ENCODE assay signal across 19 cellular contexts in the genomic region with DNA sequence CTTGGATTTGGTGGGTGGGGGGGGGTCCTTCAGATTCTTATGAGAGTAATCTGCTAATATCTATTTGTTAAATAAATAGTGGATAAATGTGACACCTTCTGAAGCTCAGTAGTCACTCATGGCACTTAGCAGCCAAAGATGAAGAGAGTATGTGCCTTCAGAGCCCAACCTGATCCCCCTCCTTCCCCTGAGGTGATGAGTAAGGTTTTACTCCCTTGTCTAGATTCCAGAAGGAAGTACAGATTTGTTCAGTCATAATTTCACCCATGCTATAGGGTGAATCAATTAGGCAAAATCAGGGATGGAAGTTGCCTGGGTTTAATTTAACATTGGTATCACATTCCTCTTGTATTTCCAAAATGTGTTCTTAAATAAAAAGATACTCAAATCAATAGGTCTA.
A peak's percentile ranks its signal among the peaks of the same experiment; 100 is the strongest.
DNase-seq lines count a peak whose midpoint lies in the region; ATAC-seq and TF ChIP-seq lines count a peak whose summit lies in the region.
"Had no signal": no experiment of that assay in that cellular context is flagged by ENCODE, and none has a peak within 500 bp of the region (broad histone marks: within the 10 kb centered on the region; RNA-seq: fewer than 3 reads in every experiment).

No MANE protein-coding gene starts in this region.

- H3K36me3 ChIP-seq in PC-3 (ENCODE audit: low read depth, low read length) = no peaks in the 10 kb centered on the region
- H3K36me3 ChIP-seq in gastrocnemius medialis = no peaks in the 10 kb centered on the region

- in situ Hi-C loops in gastrocnemius medialis (cut with MboI; ENCODE audit: low sequenced_read_pairs in 4 of 4) (no loop called here), ACHN (cut with HindIII; ENCODE audit: low pct_ligation_motif_present, low pct_unique_long_range_greater_than_20kb, low sequenced_read_pairs) (no loop called here)

- H3K9me3 ChIP-seq in PC-3 (ENCODE audit: low read length) = no peaks in the 10 kb centered on the region
- H3K9me3 ChIP-seq in gastrocnemius medialis = no peaks in the 10 kb centered on the region
- H3K9me3 ChIP-seq: A549 had no signal

- no peak overlapping the region for H2AFZ ChIP-seq in PC-3 (ENCODE audit: low read length)
- H2AFZ ChIP-seq: GM23338 had no signal

- H3K27ac ChIP-seq in PC-3 (ENCODE audit: low read length) (no peak overlapping the region), gastrocnemius medialis (no peak overlapping the region)
- H3K27ac ChIP-seq: A549 had no signal

- no peaks in the 10 kb centered on the region for H3K79me2 ChIP-seq in PC-3 (ENCODE audit: low read length)

- BruUV-seq in PC-3 (replicated peaks; lab: Mats Ljungman, UMichigan) = no TSS peak

- intact Hi-C loops in PC-3 (cut with micrococcal nuclease) (no loop called here), gastrocnemius medialis (cut with DNase I; ENCODE audit: low total_unique reads) (no loop called here)

- H3K27me3 ChIP-seq in PC-3 (ENCODE audit: low read length) = no peaks in the 10 kb centered on the region
- H3K27me3 ChIP-seq in gastrocnemius medialis = no peaks in the 10 kb centered on the region

- no peak overlapping the region for H3K4me2 ChIP-seq in PC-3 (ENCODE audit: low read length)
- H3K4me2 ChIP-seq: A549, GM23338 had no signal

- no peak overlapping the region for H3K4me3 ChIP-seq in PC-3 (ENCODE audit: low read length)
- no peak overlapping the region for H3K4me3 ChIP-seq in epithelial cell of esophagus (ENCODE audit: low read length)
- no peak overlapping the region for H3K4me3 ChIP-seq in gastrocnemius medialis
- H3K4me3 ChIP-seq: A549, GM23338 had no signal

- TF ChIP-seq CTCF in PC-3 (conservative IDR thresholded peaks at IDR 0.05; ENCODE audit: low read depth, low read length) (no peak), epithelial cell of esophagus (IDR thresholded peaks at IDR 0.05; ENCODE audit: insufficient read depth, low read depth, low read length, missing control alignments) (no peak), gastrocnemius medialis (IDR thresholded peaks at IDR 0.05 in 4 of 5, conservative IDR thresholded peaks at IDR 0.05 in 1 of 5) (no peak)

- DNase-seq in ELR (ENCODE audit: low read depth) (peak; percentile 24), PC-3 (peak; percentile 29), epithelial cell of esophagus (ENCODE audit: low read depth) (peak; percentile 42), kidney tubule cell (ENCODE audit: low spot score) (peak; percentile 29), gastrocnemius medialis (no peak), ACHN (no peak), NCI-H2227 treated with DMSO at 0.1 percent for 48 hours (lab: John Stamatoyannopoulos, UW) (no peak), T-helper 2 cell (no peak)
- DNase-seq: 8988T; C1 segment of cervical spinal cord; Calu3; CD4-positive, alpha-beta memory T cell; COR-L47; DMS53; DMS79 treated with DMSO at 0.1 percent for 48 hours; H9 had no signal

- ATAC-seq in PC-3 = peak; percentile 40; the same call in 1 of the 2 replicates
- no peak for ATAC-seq in gastrocnemius medialis
- ATAC-seq: A549, GM23338, HCT116 had no signal

- POLR2A ChIA-PET in PC-3 (lab: Charles Lee; ENCODE audit: unreplicated experiment) = no interaction called here

- H3K9ac ChIP-seq in PC-3 (ENCODE audit: low read length) = no peak overlapping the region

- H3K4me1 ChIP-seq in PC-3 (ENCODE audit: insufficient read depth, low read length) = 0 out of 2 replicates have a peak, but pooled peaks cover 6% of the 10 kb centered on the region
- H3K4me1 ChIP-seq in gastrocnemius medialis = no peaks in the 10 kb centered on the region
- H3K4me1 ChIP-seq: A549 had no signal

- no peaks in the 10 kb centered on the region for H3K9me2 ChIP-seq in PC-3 (replicated peaks; ENCODE audit: low read length)

- no peaks in the 10 kb centered on the region for H4K20me1 ChIP-seq in PC-3 (ENCODE audit: low read length)

- no peak for TF ChIP-seq POLR2A in gastrocnemius medialis (IDR thresholded peaks at IDR 0.05)

- CTCF ChIA-PET in PC-3 (lab: Charles Lee) = no interaction called here

- H3F3A ChIP-seq in PC-3 (ENCODE audit: low read length, unreplicated experiment) = no peaks in the 10 kb centered on the region

Comparison
In these comparisons a context has a peak if more than half of its experiments do, and no peak if none do; other contexts are left out.
1. DNase-seq: peak in ELR (single experiment), PC-3 (single experiment), epithelial cell of esophagus (single experiment) and kidney tubule cell (single experiment); none in gastrocnemius medialis (0 of 2), ACHN (single experiment), NCI-H2227 treated with DMSO at 0.1 percent for 48 hours (single experiment) and T-helper 2 cell (0 of 5).